ENCODE assay signal across 11 cellular contexts in the genomic region with DNA sequence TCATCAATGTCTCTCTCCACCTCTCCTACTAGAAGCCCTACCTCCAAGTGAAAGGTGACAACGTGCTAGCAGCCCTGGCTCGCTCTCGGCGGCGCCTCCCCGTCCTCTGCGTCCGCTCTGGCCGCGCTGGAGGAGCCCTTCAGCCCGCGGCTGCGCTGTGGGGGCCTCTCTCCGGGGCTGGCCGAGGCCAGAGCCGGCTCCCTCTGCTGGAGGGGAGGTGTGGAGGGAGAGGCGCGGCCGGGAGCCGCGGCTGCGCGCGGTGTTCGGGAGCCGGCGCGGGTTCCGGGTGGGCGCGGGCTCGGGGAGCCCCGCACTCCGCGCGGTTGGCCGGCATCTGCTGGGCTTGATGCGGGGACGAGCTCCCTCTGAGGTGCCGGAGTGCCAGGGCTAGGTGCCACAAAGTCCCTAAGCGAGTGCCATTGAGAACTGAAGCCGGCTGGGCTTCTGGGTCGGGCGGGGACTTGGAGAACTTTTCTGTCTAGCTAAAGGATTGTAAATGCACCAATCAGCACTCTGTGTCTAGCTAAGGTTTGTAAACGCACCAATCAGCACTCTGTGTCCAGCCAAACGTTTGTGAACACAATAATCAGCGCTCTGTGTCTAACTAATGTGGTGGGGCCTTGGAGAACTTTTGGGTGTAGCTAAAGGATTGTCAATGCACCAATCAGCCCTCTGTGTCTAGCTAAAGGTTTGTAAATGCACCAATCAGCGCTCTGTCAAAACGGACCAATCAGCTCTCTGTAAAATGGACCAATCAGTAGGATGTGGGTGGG.
DNase-seq lines count a peak whose midpoint lies in the region; ATAC-seq and TF ChIP-seq lines count a peak whose summit lies in the region.
"Had no signal": no experiment of that assay in that cellular context is flagged by ENCODE, and none has a peak within 500 bp of the region (broad histone marks: within the 10 kb centered on the region; RNA-seq: fewer than 3 reads in every experiment).

No MANE protein-coding gene starts in this region.

- TF ChIP-seq POLR2A in heart left ventricle (IDR thresholded peaks at IDR 0.05): peak in 1 of 2 donors; percentile 3

- H3K27ac ChIP-seq in RWPE2 (ENCODE audit: poor library complexity, severe bottlenecking): no peak overlapping the region
- H3K27ac ChIP-seq in heart left ventricle: peak overlapping the region in 5 of 12 donors; percentile 11 to 47 (median 41)
- no peak overlapping the region for H3K27ac ChIP-seq in stomach smooth muscle (ENCODE audit: low read length)
- H3K27ac ChIP-seq: coronary artery had no signal

- H3K4me1 ChIP-seq in RWPE2 (ENCODE audit: insufficient read depth, poor library complexity, severe bottlenecking) (no peaks in the 10 kb centered on the region), heart left ventricle (no peaks in the 10 kb centered on the region), stomach smooth muscle (ENCODE audit: control insufficient read depth, insufficient read depth, low read length) (peaks cover 18% of the 10 kb centered on the region)

- H3K9me3 ChIP-seq in RWPE2 (ENCODE audit: severe bottlenecking): no peaks in the 10 kb centered on the region
- H3K9me3 ChIP-seq in heart left ventricle: no peaks in the 10 kb centered on the region
- no peaks in the 10 kb centered on the region for H3K9me3 ChIP-seq in stomach smooth muscle (ENCODE audit: control insufficient read depth in 2 of 2, low read length in 2 of 2)

- H3K4me3 ChIP-seq in RWPE2 (ENCODE audit: severe bottlenecking): peak overlapping the region; percentile 36
- H3K4me3 ChIP-seq in heart left ventricle: peak overlapping the region in 6 of 12 donors; percentile 19 to 42 (median 36)
- H3K4me3 ChIP-seq in stomach smooth muscle (ENCODE audit: low read length in 2 of 2): peak overlapping the region; percentile 44 to 51
- H3K4me3 ChIP-seq: coronary artery had no signal

- ATAC-seq in RWPE2 (ENCODE audit: low read depth) (peak; percentile 89), heart left ventricle (peak; percentile 54 to 80 (median 79)), HG03095 (IDR thresholded peaks at IDR 0.05; ENCODE audit: unreplicated experiment) (no peak)

- TF ChIP-seq CTCF in RWPE2 (IDR thresholded peaks at IDR 0.05; ENCODE audit: poor library complexity, severe bottlenecking) (peak; percentile 93), heart left ventricle (IDR thresholded peaks at IDR 0.05) (peak in 5 of 12 donors; percentile 4 to 35 (median 35))

- DNase-seq in activated gamma-delta T cell (lab: John Stamatoyannopoulos, UW) (peak; percentile 13), activated gamma-delta T cell treated with Interleukin-2 at 50 U/mL for 16 hours (no peak), RWPE2 (ENCODE audit: low spot score) (peak; percentile 77), heart left ventricle (peak; percentile 28 to 71 (median 34)), OCI-M2 (lab: John Stamatoyannopoulos, UW; ENCODE audit: unreplicated experiment) (no peak), inferior parietal cortex (ENCODE audit: extremely low spot score) (no peak)
- DNase-seq: glutamatergic neuron, MV-4-11 had no signal

- peak overlapping the region; percentile 5 to 22 for H3K9ac ChIP-seq in stomach smooth muscle (ENCODE audit: low read length in 2 of 2)

- H3K27me3 ChIP-seq in RWPE2 (ENCODE audit: insufficient read depth, poor library complexity, severe bottlenecking) (no peaks in the 10 kb centered on the region), heart left ventricle (no peaks in the 10 kb centered on the region), stomach smooth muscle (ENCODE audit: control insufficient read depth in 1 of 2, insufficient read depth in 2 of 2, low read length in 2 of 2) (no peaks in the 10 kb centered on the region)

- WGBS in heart left ventricle, 4 donors: 55 to 70% (median 58%) methylated on average over 48 to 49 of the region's 49 CpGs

- H3K36me3 ChIP-seq in RWPE2 (ENCODE audit: low read depth) (no peaks in the 10 kb centered on the region), heart left ventricle (no peaks in the 10 kb centered on the region), stomach smooth muscle (ENCODE audit: control insufficient read depth in 2 of 2, insufficient read depth in 2 of 2, low read length in 2 of 2) (no peaks in the 10 kb centered on the region)

- intact Hi-C loops in heart left ventricle (cut with DNase I): no loop called here

Comparison
In these comparisons a context has a peak if more than half of its experiments do, and no peak if none do; other contexts are left out.
1. DNase-seq: peak in activated gamma-delta T cell (single experiment), RWPE2 (single experiment) and heart left ventricle (5 of 5); none in activated gamma-delta T cell treated with Interleukin-2 at 50 U/mL for 16 hours (single experiment), OCI-M2 (single experiment) and inferior parietal cortex (single experiment).